1 cellular context compared by ENCODE assay signal in the genomic region with DNA sequence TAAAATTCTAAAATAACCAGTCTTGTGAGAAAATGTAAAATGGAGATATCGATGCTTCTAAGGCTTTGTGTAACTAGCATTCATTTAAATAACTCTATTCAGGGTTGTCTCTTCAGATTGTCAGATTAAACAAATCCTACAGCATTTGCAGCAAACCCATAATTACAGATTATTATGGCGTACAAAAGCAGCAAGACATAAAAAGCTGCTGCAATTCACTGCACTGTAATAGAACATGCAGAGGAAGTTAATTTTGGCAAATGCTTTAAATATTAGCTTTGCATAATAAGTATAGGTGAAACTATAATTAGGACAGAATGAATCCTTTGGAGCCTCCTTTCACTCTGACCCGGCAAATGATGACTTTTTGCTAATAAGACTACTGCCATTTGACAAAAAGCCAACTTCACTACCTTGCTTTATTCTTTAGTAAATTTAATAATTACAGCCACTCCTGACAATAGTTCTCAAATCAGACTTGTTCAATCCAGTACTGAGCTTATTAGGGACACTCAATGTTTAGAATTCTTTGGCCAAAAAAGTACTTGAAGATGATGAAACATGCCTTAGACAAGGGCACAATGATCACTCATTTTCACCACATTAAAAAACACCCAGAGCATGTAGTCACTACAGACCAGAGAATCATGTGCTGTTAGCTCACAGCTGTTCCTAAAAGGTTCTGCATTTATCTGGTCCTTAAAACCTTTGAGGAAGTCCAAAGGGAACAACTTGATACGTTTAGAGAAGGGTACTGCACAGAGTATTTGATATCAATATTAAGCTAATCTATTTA.
TF ChIP-seq lines count a peak whose summit lies in the region.

No MANE protein-coding gene starts in this region.

TF ChIP-seq in IMR-90, 13 proteins besides CTCF, POLR2A, EP300 and RAD21:
- TF ChIP-seq BHLHE40 (IDR thresholded peaks at IDR 0.05; ENCODE audit: low read depth, low read length), result peak; percentile 25; the same call in 1 of the 2 replicates
- no peak for TF ChIP-seq FOS (IDR thresholded peaks at IDR 0.05; ENCODE audit: low read depth, low read length)
- 0 out of 2 replicates have a peak, but pooled peaks have one; percentile 3 for TF ChIP-seq CEBPB (IDR thresholded peaks at IDR 0.05; ENCODE audit: low read depth, low read length)
- TF ChIP-seq CHD1 (IDR thresholded peaks at IDR 0.05; ENCODE audit: low read depth, low read length), result no peak
- no peak for TF ChIP-seq USF2 (IDR thresholded peaks at IDR 0.05; ENCODE audit: low read depth, low read length)
- no peak for TF ChIP-seq NFE2L2 (IDR thresholded peaks at IDR 0.05; ENCODE audit: low read depth, low read length)
